Comparison of ENCODE assay signal across 5 cellular contexts in genomic region chr2:74828534-74828933, GRCh38.
"Had no signal": no experiment of that assay in that cellular context is flagged by ENCODE, and none has a peak within 500 bp of the region (broad histone marks: within the 10 kb centered on the region; RNA-seq: fewer than 3 reads in every experiment).

No MANE protein-coding gene starts in this region.

- H3K27ac ChIP-seq: HL-60 had no signal

- H3K9me3 Mint-ChIP-seq: H9, IgD-negative memory B cell had no signal

- H3K4me2 ChIP-seq: GM23338 had no signal

- H3K27ac Mint-ChIP-seq: GM23338, H9, IgD-negative memory B cell had no signal

- H2AFZ ChIP-seq: GM23338 had no signal

- H3K4me3 ChIP-seq: GM23338 had no signal

- DNase-seq: H9, HCEC 1CT had no signal

- H3K36me3 Mint-ChIP-seq: IgD-negative memory B cell had no signal

- H3K4me3 Mint-ChIP-seq: GM23338, H9 had no signal

- H3K27me3 Mint-ChIP-seq: IgD-negative memory B cell had no signal
